Comparison of ENCODE assay signal across 11 cellular contexts in genomic region chr7:139681463-139681755, GRCh38.
DNase-seq lines count a peak whose midpoint lies in the region; ATAC-seq, FAIRE-seq and TF ChIP-seq lines count a peak whose summit lies in the region.
"Had no signal": no experiment of that assay in that cellular context is flagged by ENCODE, and none has a peak within 500 bp of the region (broad histone marks: within the 10 kb centered on the region; RNA-seq: fewer than 3 reads in every experiment).

No MANE protein-coding gene starts in this region.

- no peak for TF ChIP-seq CTCF in K562 (IDR thresholded peaks at IDR 0.05 in 2 of 3, conservative IDR thresholded peaks at IDR 0.05 in 1 of 3; ENCODE audit: insufficient read depth in 2 of 3, low read depth in 1 of 3, low read length in 3 of 3)

- H3K23ac ChIP-seq in mesenchymal stem cell (ENCODE audit: low read length in 2 of 2): peak overlapping the region in 1 of 2 experiments; percentile 10

- H3K9ac ChIP-seq in K562 (ENCODE audit: insufficient read depth in 1 of 2, low read depth in 2 of 2, low read length in 2 of 2): peak overlapping the region; percentile 14 to 39; a peak in 1 of 4 replicates
- H3K9ac ChIP-seq in mesenchymal stem cell (ENCODE audit: low read length): peak overlapping the region; percentile 68

- POLR2A ChIA-PET in K562 (lab: Yijun Ruan, JAX): interaction anchor here (1.1 to 1.4 kb wide), 3 partner anchors 8 to 91 kb away, joined by 3 to 4 read pairs (median 4); no protein-coding TSS in a partner anchor

- H4K20me1 ChIP-seq in K562 (replicated peaks; ENCODE audit: control insufficient read depth, insufficient read depth, low read length): no peaks in the 10 kb centered on the region; the same call in 1 of the 2 replicates

- H3K27me3 ChIP-seq in K562 (ENCODE audit: control insufficient read depth in 2 of 2, insufficient read depth in 2 of 2, low read length in 2 of 2) (no peaks in the 10 kb centered on the region), mesenchymal stem cell (ENCODE audit: control insufficient read depth in 1 of 2, insufficient read depth in 1 of 2, low read length in 2 of 2) (no peaks in the 10 kb centered on the region)

- peaks cover 6% of the 10 kb centered on the region for H3K9me1 ChIP-seq in K562 (ENCODE audit: control insufficient read depth, insufficient read depth, low read length)

- peak overlapping the region; percentile 98 to 99 for H2BK12ac ChIP-seq in mesenchymal stem cell (ENCODE audit: low read length in 2 of 2)

- CTCF ChIA-PET in K562 (lab: Yijun Ruan, JAX; ENCODE audit: low intra/inter-chr PET ratio): no interaction called here

- FAIRE-seq in K562 (lab: Jason Lieb, UNC): no peak
- FAIRE-seq: TTC549 had no signal

- peak overlapping the region; percentile 94 to 98 for H3K4ac ChIP-seq in mesenchymal stem cell (ENCODE audit: low read depth in 1 of 2, low read length in 2 of 2)

- TF ChIP-seq RAD21 in K562 (CRISPR knock-in tag; conservative IDR thresholded peaks at IDR 0.05 in 1 of 2, IDR thresholded peaks at IDR 0.05 in 1 of 2): no peak

- H3K4me3 ChIP-seq in K562: no peak overlapping the region
- H3K4me3 ChIP-seq in mesenchymal stem cell (ENCODE audit: insufficient read depth in 1 of 2, low read depth in 1 of 2, low read length in 2 of 2): no peak overlapping the region

- no peak overlapping the region for H2AFZ ChIP-seq in K562 (ENCODE audit: low read depth, low read length)
- no peak overlapping the region for H2AFZ ChIP-seq in mesenchymal stem cell (ENCODE audit: low read depth, low read length)

- no TSS peak for BruUV-seq in K562 (replicated peaks; lab: Mats Ljungman, UMichigan)

- in situ Hi-C loops in ACHN (cut with HindIII; ENCODE audit: low pct_ligation_motif_present, low pct_unique_long_range_greater_than_20kb, low sequenced_read_pairs): no loop called here
- in situ Hi-C loops in K562 (cut with MboI): no loop called here

- DNase-seq in ACHN (peak; percentile 21), NCI-H187 (lab: John Stamatoyannopoulos, UW) (peak; percentile 55 to 71), K562 (ENCODE audit: extremely low read depth in 1 of 4, low spot score in 3 of 4) (peak; percentile 44 to 62 (median 50)), mesenchymal stem cell (no peak), OCI-M2 (lab: John Stamatoyannopoulos, UW; ENCODE audit: unreplicated experiment) (no peak)
- DNase-seq in activated CD8-positive, alpha-beta memory T cell treated with anti-CD3 and anti-CD28 coated beads for 24 hours: no peak
- DNase-seq: DND-41, NCI-H1694 treated with DMSO at 0.1 percent for 48 hours had no signal

- H3K79me2 ChIP-seq in K562 (ENCODE audit: control insufficient read depth, insufficient read depth, low read length): no peaks in the 10 kb centered on the region

- H3K9me3 ChIP-seq in K562 (replicated peaks; ENCODE audit: control insufficient read depth, insufficient read depth, low read depth, low read length) (no peaks in the 10 kb centered on the region; the same call in 1 of the 2 replicates), mesenchymal stem cell (ENCODE audit: control insufficient read depth, low read length) (peaks cover 10% of the 10 kb centered on the region)

- H3K79me1 ChIP-seq in mesenchymal stem cell (replicated peaks; ENCODE audit: low read length, poor library complexity, severe bottlenecking): peaks cover 7% of the 10 kb centered on the region

- peak overlapping the region; percentile 93 for H2BK120ac ChIP-seq in mesenchymal stem cell (ENCODE audit: low read depth, low read length)

- peak overlapping the region; percentile 91 for H2AK5ac ChIP-seq in mesenchymal stem cell (ENCODE audit: low read length, severe bottlenecking)

- TF ChIP-seq POLR2A in K562 (conservative IDR thresholded peaks at IDR 0.05): no peak

- 48% methylated on average over 6 of the region's 6 CpGs for WGBS in K562 (ENCODE audit: insufficient coverage, low coverage, missing lambda C conversion rate)
- WGBS in mesenchymal stem cell: 72% methylated on average over 6 of the region's 6 CpGs

- H3K27ac ChIP-seq in K562 (ENCODE audit: extremely low read depth, low read depth, low read length) (peak overlapping the region; percentile 46; the same call in 1 of the 3 replicates), mesenchymal stem cell (ENCODE audit: low read length, poor library complexity, severe bottlenecking) (peak overlapping the region; percentile 98)

- H4K8ac ChIP-seq in mesenchymal stem cell (ENCODE audit: low read length): peak overlapping the region; percentile 97

- ATAC-seq in K562: peak; percentile 64
- no peak for ATAC-seq in HG03045 (IDR thresholded peaks at IDR 0.05; ENCODE audit: unreplicated experiment)
- no peak for ATAC-seq in HG03457 (IDR thresholded peaks at IDR 0.05; ENCODE audit: unreplicated experiment)

- peak overlapping the region; percentile 100 for H4K91ac ChIP-seq in mesenchymal stem cell (ENCODE audit: low read length)

- peak overlapping the region; percentile 17 for H2BK15ac ChIP-seq in mesenchymal stem cell (ENCODE audit: low read depth, poor library complexity, severe bottlenecking)

- peak overlapping the region; percentile 34 for H3K4me2 ChIP-seq in K562 (ENCODE audit: insufficient read depth, low read length)
- no peak overlapping the region for H3K4me2 ChIP-seq in mesenchymal stem cell (ENCODE audit: low read length, poor library complexity, severe bottlenecking)

- H3K36me3 ChIP-seq in K562 (ENCODE audit: control insufficient read depth, insufficient read depth, low read length) (no peaks in the 10 kb centered on the region), mesenchymal stem cell (ENCODE audit: control insufficient read depth in 1 of 2, insufficient read depth in 2 of 2, low read depth in 1 of 2, low read length in 2 of 2) (peaks cover 7 to 9% of the 10 kb centered on the region in 2 experiments)

- H2BK5ac ChIP-seq in mesenchymal stem cell (ENCODE audit: low read depth, low read length, poor library complexity, severe bottlenecking): peak overlapping the region; percentile 34

- H3K4me1 ChIP-seq in K562 (replicated peaks in 1 of 2; ENCODE audit: control insufficient read depth in 2 of 2, insufficient read depth in 2 of 2, low read length in 2 of 2) (peaks cover 14 to 21% of the 10 kb centered on the region in 2 experiments; a peak in 4 of 5 replicates), mesenchymal stem cell (ENCODE audit: control insufficient read depth, insufficient read depth, low read depth, low read length) (peaks cover 31% of the 10 kb centered on the region)

- no peak for TF ChIP-seq EP300 in K562 (IDR thresholded peaks at IDR 0.05; ENCODE audit: low read length)

- H3K14ac ChIP-seq in mesenchymal stem cell (ENCODE audit: low read length in 2 of 2): peak overlapping the region in 1 of 2 experiments; percentile 80

- H3K18ac ChIP-seq in mesenchymal stem cell (ENCODE audit: low read depth in 1 of 2, low read length in 2 of 2): peak overlapping the region; percentile 96 to 99

- intact Hi-C loops in K562 (cut with micrococcal nuclease): no loop called here

TF ChIP-seq in K562, 482 proteins besides CTCF, POLR2A, EP300 and RAD21:
- TF ChIP-seq PHTF2 (CRISPR knock-in tag; IDR thresholded peaks at IDR 0.05): no peak
- no peak for TF ChIP-seq ZNF609 (CRISPR knock-in tag; IDR thresholded peaks at IDR 0.05; ENCODE audit: borderline replicate concordance)
- TF ChIP-seq NR2F6 (CRISPR knock-in tag; IDR thresholded peaks at IDR 0.05): no peak
- TF ChIP-seq EGR1 (conservative IDR thresholded peaks at IDR 0.05): peak; percentile 53; the same call in 1 of the 2 replicates
- TF ChIP-seq E2F3 (CRISPR knock-in tag; IDR thresholded peaks at IDR 0.05): no peak
- TF ChIP-seq E2F6 (IDR thresholded peaks at IDR 0.05; ENCODE audit: borderline replicate concordance in 1 of 2, extremely low read depth in 1 of 2, insufficient read depth in 1 of 2, insufficient read length in 1 of 2, low read depth in 1 of 2, low read length in 1 of 2, poor library complexity in 1 of 2, severe bottlenecking in 1 of 2): peak in 1 of 2 experiments; percentile 52
- no peak for TF ChIP-seq CSDE1 (IDR thresholded peaks at IDR 0.05)
- no peak for TF ChIP-seq SMC3 (conservative IDR thresholded peaks at IDR 0.05; ENCODE audit: insufficient read depth, low read depth, low read length)

Comparison
In these comparisons a context has a peak if more than half of its experiments do, and no peak if none do; other contexts are left out.
1. DNase-seq: peak in ACHN (single experiment), NCI-H187 (2 of 2) and K562 (4 of 4); none in mesenchymal stem cell (single experiment), activated CD8-positive, alpha-beta memory T cell treated with anti-CD3 and anti-CD28 coated beads for 24 hours (single experiment) and OCI-M2 (single experiment).